Comparison of ENCODE assay signal across 9 cellular contexts in the genomic region with DNA sequence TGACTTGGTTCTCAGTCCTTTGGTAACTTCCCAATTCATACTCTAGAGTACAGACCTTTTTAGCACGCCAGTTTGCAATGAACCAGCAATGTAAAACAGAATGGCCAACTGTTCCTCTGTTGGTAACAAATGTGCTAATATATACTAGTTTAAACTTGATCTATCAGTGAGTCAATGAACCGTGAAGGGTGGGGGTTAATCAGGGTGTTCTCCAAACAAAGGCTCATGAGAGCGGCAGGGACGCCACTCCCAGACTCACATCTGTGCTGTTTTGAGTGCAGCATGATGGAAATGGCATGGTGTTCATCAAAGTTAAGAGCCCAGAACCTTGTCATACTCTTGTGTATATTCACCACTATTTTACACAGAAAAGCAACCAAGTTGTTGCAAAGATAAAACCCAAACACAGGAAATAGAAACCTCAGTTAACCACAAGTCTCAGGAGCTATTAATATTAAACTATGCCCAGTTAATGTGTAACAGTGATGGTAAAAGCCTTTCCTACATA.
DNase-seq lines count a peak whose midpoint lies in the region; ATAC-seq and TF ChIP-seq lines count a peak whose summit lies in the region.
"Had no signal": no experiment of that assay in that cellular context is flagged by ENCODE, and none has a peak within 500 bp of the region (broad histone marks: within the 10 kb centered on the region; RNA-seq: fewer than 3 reads in every experiment).

No MANE protein-coding gene starts in this region.

- TF ChIP-seq EP300 in gastroesophageal sphincter (IDR thresholded peaks at IDR 0.05): no peak

- no peak for TF ChIP-seq POLR2A in gastroesophageal sphincter (IDR thresholded peaks at IDR 0.05)

- TF ChIP-seq CTCF in RWPE1 (conservative IDR thresholded peaks at IDR 0.05; ENCODE audit: low read depth) (no peak), gastroesophageal sphincter (IDR thresholded peaks at IDR 0.05) (no peak)

- no peaks in the 10 kb centered on the region for H3K9me3 ChIP-seq in gastroesophageal sphincter
- H3K9me3 ChIP-seq: neutrophil had no signal

- H3K4me1 ChIP-seq in gastroesophageal sphincter: no peaks in the 10 kb centered on the region

- H3K27ac ChIP-seq in RWPE1 (no peak overlapping the region), gastroesophageal sphincter (no peak overlapping the region)
- H3K27ac ChIP-seq: neutrophil had no signal

- CTCF ChIA-PET in RWPE1 (lab: Yijun Ruan, JAX): interaction anchor here (0.6 kb wide), 2 partner anchors 129 to 155 kb away, joined by 3 read pairs; no protein-coding TSS in a partner anchor

- WGBS in gastroesophageal sphincter (ENCODE audit: low coverage in 1 of 2), 2 donors: 9 to 43% methylated on average over 4 of the region's 4 CpGs

- ATAC-seq in GM19452 (IDR thresholded peaks at IDR 0.05; ENCODE audit: unreplicated experiment) (peak; percentile 95), HG03432 (IDR thresholded peaks at IDR 0.05; ENCODE audit: unreplicated experiment) (peak; percentile 96), gastroesophageal sphincter (no peak)

- H3K4me3 ChIP-seq in gastroesophageal sphincter: no peak overlapping the region

- no peaks in the 10 kb centered on the region for H3K36me3 ChIP-seq in gastroesophageal sphincter
- H3K36me3 ChIP-seq: neutrophil had no signal

- no peaks in the 10 kb centered on the region for H3K27me3 ChIP-seq in gastroesophageal sphincter

- DNase-seq in DMS153 (lab: John Stamatoyannopoulos, UW) (peak; percentile 74), RWPE1 (ENCODE audit: low spot score) (peak; percentile 33), renal cortical epithelial cell (ENCODE audit: low read depth) (peak; percentile 100), EL (no peak)
- DNase-seq in stimulated activated naive CD4-positive, alpha-beta T cell (lab: John Stamatoyannopoulos, UW): no peak

- POLR2A ChIA-PET in RWPE1 (lab: Yijun Ruan, JAX; ENCODE audit: low non-redundant PET): no interaction called here

Comparison
In these comparisons a context has a peak if more than half of its experiments do, and no peak if none do; other contexts are left out.
1. DNase-seq: peak in DMS153 (single experiment), RWPE1 (single experiment) and renal cortical epithelial cell (single experiment); none in EL (single experiment) and stimulated activated naive CD4-positive, alpha-beta T cell (0 of 6).